ENCODE assay signal across 8 cellular contexts in genomic region chr7:66740302-66740979, GRCh38. TPM values are rescaled to one million over a fixed set of nuclear protein-coding genes. Genes with fewer than 3 reads are reported as not detected.
DNase-seq lines count a peak whose midpoint lies in the region; ATAC-seq and TF ChIP-seq lines count a peak whose summit lies in the region.

RABGEF1 (plus strand) TSS chr7:66740733; CDS start chr7:66771900, 31,167 bp downstream.

- intact Hi-C loops in breast epithelium (cut with DNase I; ENCODE audit: low total_unique reads) = no loop called here

- TF ChIP-seq POLR2A in breast epithelium (IDR thresholded peaks at IDR 0.05) = no peak

- CTCF ChIA-PET in AG04450 (lab: Charles Lee) = no interaction called here

- TF ChIP-seq CTCF in AG04450 (IDR thresholded peaks at IDR 0.05; ENCODE audit: low read depth, low read length) (0 out of 2 replicates have a peak, but pooled peaks have one; percentile 6), WERI-Rb-1 (IDR thresholded peaks at IDR 0.05; ENCODE audit: low read depth, low read length) (no peak), breast epithelium (IDR thresholded peaks at IDR 0.05) (no peak)

- H3K27ac ChIP-seq in AG04450 (ENCODE audit: low read depth, low read length) = peak within 1 kb of the TSS; percentile 92
- H3K27ac ChIP-seq in WERI-Rb-1 = peak within 1 kb of the TSS; percentile 74
- peak within 1 kb of the TSS; percentile 97 to 98 for H3K27ac ChIP-seq in breast epithelium
- peak within 1 kb of the TSS; percentile 96 for H3K27ac ChIP-seq in skeletal muscle tissue (ENCODE audit: low read depth, low read length)

- H3K27me3 ChIP-seq in AG04450 (ENCODE audit: control insufficient read depth, insufficient read depth, low read length) = no peaks in the 10 kb centered on the region
- H3K27me3 ChIP-seq in WERI-Rb-1 (ENCODE audit: insufficient read depth, low read depth, severe bottlenecking) = no peaks in the 10 kb centered on the region
- no peaks in the 10 kb centered on the region for H3K27me3 ChIP-seq in breast epithelium
- no peaks in the 10 kb centered on the region for H3K27me3 ChIP-seq in skeletal muscle tissue (ENCODE audit: control insufficient read depth in 3 of 3, insufficient read depth in 3 of 3, low read length in 3 of 3)

- peak within 1 kb of the TSS; percentile 90 for H3K4me3 ChIP-seq in AG04450 (ENCODE audit: low read depth, low read length)
- peak within 1 kb of the TSS; percentile 73 for H3K4me3 ChIP-seq in WERI-Rb-1 (ENCODE audit: low read depth, low read length)
- peak within 1 kb of the TSS; percentile 74 to 86 (median 81) for H3K4me3 ChIP-seq in breast epithelium
- peak within 1 kb of the TSS; percentile 78 for H3K4me3 ChIP-seq in iPS-18c (ENCODE audit: insufficient read depth, low read depth, low read length)
- H3K4me3 ChIP-seq in skeletal muscle tissue (ENCODE audit: low read length in 3 of 3) = peak within 1 kb of the TSS; percentile 92 to 97 (median 94)

- POLR2A ChIA-PET in AG04450 (lab: Yijun Ruan, JAX) = interaction anchor here (0.5 to 1.4 kb wide), 11 partner anchors 13 to 871 kb away, joined by 3 to 7 read pairs (median 3); partner anchors contain the start of genes SBDS and TYW1

- H3K4me1 ChIP-seq in breast epithelium = no peaks in the 10 kb centered on the region
- peaks cover 4 to 7% (median 5%) of the 10 kb centered on the region in 3 donors for H3K4me1 ChIP-seq in skeletal muscle tissue (ENCODE audit: control insufficient read depth in 3 of 3, insufficient read depth in 3 of 3, low read length in 3 of 3)

- peaks cover 4% of the 10 kb centered on the region for H3K9me3 ChIP-seq in AG04450 (ENCODE audit: control insufficient read depth, insufficient read depth, low read length)
- peaks cover 3% of the 10 kb centered on the region for H3K9me3 ChIP-seq in WERI-Rb-1 (ENCODE audit: severe bottlenecking)
- H3K9me3 ChIP-seq in breast epithelium = peaks cover 9 to 13% of the 10 kb centered on the region in 2 donors
- H3K9me3 ChIP-seq in iPS-18c (ENCODE audit: control insufficient read depth, insufficient read depth, low read length) = no peaks in the 10 kb centered on the region
- H3K9me3 ChIP-seq in skeletal muscle tissue (ENCODE audit: control insufficient read depth in 3 of 3, low read length in 3 of 3) = no peaks in the 10 kb centered on the region

- H3K36me3 ChIP-seq in WERI-Rb-1 = peaks cover 2% of the 10 kb centered on the region; the same call in 1 of the 2 replicates
- no peaks in the 10 kb centered on the region for H3K36me3 ChIP-seq in breast epithelium
- peaks cover 0 to 11% (median 5%) of the 10 kb centered on the region in 3 donors for H3K36me3 ChIP-seq in skeletal muscle tissue (ENCODE audit: control insufficient read depth in 3 of 3, insufficient read depth in 3 of 3, low read length in 3 of 3)

- ATAC-seq in GM18909 (IDR thresholded peaks at IDR 0.05; ENCODE audit: poor library complexity, unreplicated experiment) (peak; percentile 86), HG03159 (IDR thresholded peaks at IDR 0.05; ENCODE audit: unreplicated experiment) (peak; percentile 77)

- H3K9ac ChIP-seq in skeletal muscle tissue (ENCODE audit: low read depth in 1 of 3, low read length in 3 of 3) = peak within 1 kb of the TSS; percentile 90 to 99 (median 94)

- DNase-seq in AG04450 (ENCODE audit: low read depth, low spot score) = peak; percentile 81
- peak; percentile 99 for DNase-seq in NCI-H2227 (lab: John Stamatoyannopoulos, UW; ENCODE audit: unreplicated experiment)
- DNase-seq in WERI-Rb-1 = peak; percentile 97
- peak; percentile 96 to 98 for DNase-seq in breast epithelium (ENCODE audit: low spot score in 2 of 2)

RNA-seq across cellular contexts. Expression of gene RABGEF1, which starts in this region (rescaled TPM):
- 27.1 and 30.6 TPM in 2 replicates for polyA plus RNA-seq in AG04450 (2011; rRNA removed)
- polyA minus RNA-seq in AG04450 (2011; rRNA and poly(A)+ RNA removed) = 52.3 and 69.1 TPM in 2 replicates
- total RNA-seq in breast epithelium (10 to 100 TPM; 33.4 to 44.9 (median 34.9) TPM), skeletal muscle tissue (30.8 TPM)

Comparison
In these comparisons a context has a peak if more than half of its experiments do, and no peak if none do; other contexts are left out.
1. Peak in every context shown above with its lines: DNase-seq, ATAC-seq, H3K4me3 ChIP-seq and H3K27ac ChIP-seq.